ENCODE assay signal across 1 cellular context in the genomic region with DNA sequence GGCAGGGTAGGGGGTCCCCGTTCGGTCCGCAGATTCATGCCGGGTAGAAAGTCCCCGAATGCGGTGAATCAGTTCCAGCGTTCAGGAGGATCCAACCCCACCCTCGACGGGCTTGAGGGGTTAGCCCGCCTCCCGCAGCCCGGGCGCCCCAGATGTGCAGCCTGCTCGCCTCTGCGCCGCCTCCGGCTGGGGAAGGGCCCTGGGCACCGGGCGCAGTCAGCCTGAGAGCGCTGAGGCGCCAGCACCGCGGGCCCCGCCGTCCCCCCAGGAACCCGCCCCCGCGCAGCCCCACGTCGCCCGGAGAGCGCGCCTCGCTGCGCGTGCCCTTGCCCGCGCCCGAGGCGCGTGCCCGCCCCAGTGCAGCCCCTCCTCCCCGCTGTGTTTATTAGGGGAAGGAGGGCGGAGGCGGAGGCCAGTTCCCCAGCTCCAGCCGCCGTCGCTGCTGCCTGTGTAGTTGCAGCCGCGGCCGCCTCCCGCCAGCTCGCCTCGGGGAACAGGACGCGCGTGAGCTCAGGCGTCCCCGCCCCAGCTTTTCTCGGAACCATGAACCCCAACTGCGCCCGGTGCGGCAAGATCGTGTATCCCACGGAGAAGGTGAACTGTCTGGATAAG.
TF ChIP-seq lines count a peak whose summit lies in the region.

Gene LASP1 (plus strand): TSS at position 412 of the 612 bp plus-strand sequence. CDS start 132 bp downstream, at position 544.

TF ChIP-seq in HepG2, 621 proteins besides CTCF, POLR2A, EP300 and RAD21 (continued from another document and continues in another):
- no peak for TF ChIP-seq ZNF512B (CRISPR knock-in tag; IDR thresholded peaks at IDR 0.05; ENCODE audit: borderline replicate concordance)
- peak; percentile 88 for TF ChIP-seq ZNF280B (CRISPR knock-in tag; IDR thresholded peaks at IDR 0.05; ENCODE audit: borderline replicate concordance)
- peak; percentile 26 for TF ChIP-seq TAF15 (IDR thresholded peaks at IDR 0.05; ENCODE audit: low read depth, low read length, poor library complexity, severe bottlenecking)
- no peak for TF ChIP-seq ZSCAN22 (CRISPR knock-in tag; IDR thresholded peaks at IDR 0.05)
- no peak for TF ChIP-seq NFIB (CRISPR knock-in tag; IDR thresholded peaks at IDR 0.05; ENCODE audit: borderline replicate concordance)
- TF ChIP-seq NR2C2 (CRISPR knock-in tag; IDR thresholded peaks at IDR 0.05; ENCODE audit: borderline replicate concordance): no peak
- peak; percentile 70; the same call in 1 of the 2 replicates for TF ChIP-seq KLF15 (CRISPR knock-in tag; IDR thresholded peaks at IDR 0.05; ENCODE audit: borderline replicate concordance)
- peak; percentile 80; the same call in 1 of the 2 replicates for TF ChIP-seq PATZ1 (CRISPR knock-in tag; IDR thresholded peaks at IDR 0.05)
- peak; percentile 51 for TF ChIP-seq MLX (CRISPR knock-in tag; IDR thresholded peaks at IDR 0.05)
- TF ChIP-seq ZNF256 (CRISPR knock-in tag; conservative IDR thresholded peaks at IDR 0.05): no peak
- TF ChIP-seq FOXO1 (CRISPR knock-in tag; IDR thresholded peaks at IDR 0.05): peak; percentile 73
- TF ChIP-seq RAD51 (IDR thresholded peaks at IDR 0.05; ENCODE audit: borderline replicate concordance): no peak
- no peak for TF ChIP-seq DBP (CRISPR knock-in tag; IDR thresholded peaks at IDR 0.05; ENCODE audit: not compliant biosample characterization)
- TF ChIP-seq, protein P1, sequence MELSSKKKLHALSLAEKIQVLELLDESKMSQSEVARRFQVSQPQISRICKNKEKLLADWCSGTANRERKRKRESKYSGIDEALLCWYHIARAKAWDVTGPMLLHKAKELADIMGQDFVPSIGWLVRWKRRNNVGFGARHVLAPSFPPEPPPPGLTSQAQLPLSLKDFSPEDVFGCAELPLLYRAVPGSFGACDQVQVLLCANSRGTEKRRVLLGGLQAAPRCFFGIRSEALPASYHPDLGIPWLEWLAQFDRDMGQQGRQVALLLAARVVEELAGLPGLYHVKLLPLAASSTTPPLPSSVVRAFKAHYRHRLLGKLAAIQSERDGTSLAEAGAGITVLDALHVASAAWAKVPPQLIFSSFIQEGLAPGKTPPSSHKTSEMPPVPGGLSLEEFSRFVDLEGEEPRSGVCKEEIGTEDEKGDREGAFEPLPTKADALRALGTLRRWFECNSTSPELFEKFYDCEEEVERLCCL (CRISPR knock-in tag; IDR thresholded peaks at IDR 0.05; ENCODE audit: borderline replicate concordance): peak; percentile 47; the same call in 1 of the 2 replicates
- TF ChIP-seq, protein P2, sequence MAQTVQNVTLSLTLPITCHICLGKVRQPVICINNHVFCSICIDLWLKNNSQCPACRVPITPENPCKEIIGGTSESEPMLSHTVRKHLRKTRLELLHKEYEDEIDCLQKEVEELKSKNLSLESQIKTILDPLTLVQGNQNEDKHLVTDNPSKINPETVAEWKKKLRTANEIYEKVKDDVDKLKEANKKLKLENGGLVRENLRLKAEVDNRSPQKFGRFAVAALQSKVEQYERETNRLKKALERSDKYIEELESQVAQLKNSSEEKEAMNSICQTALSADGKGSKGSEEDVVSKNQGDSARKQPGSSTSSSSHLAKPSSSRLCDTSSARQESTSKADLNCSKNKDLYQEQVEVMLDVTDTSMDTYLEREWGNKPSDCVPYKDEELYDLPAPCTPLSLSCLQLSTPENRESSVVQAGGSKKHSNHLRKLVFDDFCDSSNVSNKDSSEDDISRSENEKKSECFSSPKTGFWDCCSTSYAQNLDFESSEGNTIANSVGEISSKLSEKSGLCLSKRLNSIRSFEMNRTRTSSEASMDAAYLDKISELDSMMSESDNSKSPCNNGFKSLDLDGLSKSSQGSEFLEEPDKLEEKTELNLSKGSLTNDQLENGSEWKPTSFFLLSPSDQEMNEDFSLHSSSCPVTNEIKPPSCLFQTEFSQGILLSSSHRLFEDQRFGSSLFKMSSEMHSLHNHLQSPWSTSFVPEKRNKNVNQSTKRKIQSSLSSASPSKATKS (CRISPR knock-in tag; IDR thresholded peaks at IDR 0.05): no peak
- TF ChIP-seq ZNF737 (CRISPR knock-in tag; IDR thresholded peaks at IDR 0.05; ENCODE audit: borderline replicate concordance): no peak
- TF ChIP-seq ZFAT (CRISPR knock-in tag; conservative IDR thresholded peaks at IDR 0.05): no peak
- peak in 1 of 2 experiments; percentile 59; a peak in 1 of 4 replicates for TF ChIP-seq REST (IDR thresholded peaks at IDR 0.05; ENCODE audit: borderline replicate concordance in 1 of 2, low read depth in 1 of 2, low read length in 2 of 2)
- TF ChIP-seq, protein P3, sequence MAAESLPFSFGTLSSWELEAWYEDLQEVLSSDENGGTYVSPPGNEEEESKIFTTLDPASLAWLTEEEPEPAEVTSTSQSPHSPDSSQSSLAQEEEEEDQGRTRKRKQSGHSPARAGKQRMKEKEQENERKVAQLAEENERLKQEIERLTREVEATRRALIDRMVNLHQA (CRISPR knock-in tag; IDR thresholded peaks at IDR 0.05): no peak
- peak; percentile 90 for TF ChIP-seq HNRNPLL (IDR thresholded peaks at IDR 0.05; ENCODE audit: low read depth, low read length, poor library complexity, severe bottlenecking)
- TF ChIP-seq GLI4 (CRISPR knock-in tag; IDR thresholded peaks at IDR 0.05; ENCODE audit: borderline replicate concordance): no peak
- TF ChIP-seq ZNF777 (CRISPR knock-in tag; IDR thresholded peaks at IDR 0.05): peak; percentile 95
- TF ChIP-seq, protein P4, sequence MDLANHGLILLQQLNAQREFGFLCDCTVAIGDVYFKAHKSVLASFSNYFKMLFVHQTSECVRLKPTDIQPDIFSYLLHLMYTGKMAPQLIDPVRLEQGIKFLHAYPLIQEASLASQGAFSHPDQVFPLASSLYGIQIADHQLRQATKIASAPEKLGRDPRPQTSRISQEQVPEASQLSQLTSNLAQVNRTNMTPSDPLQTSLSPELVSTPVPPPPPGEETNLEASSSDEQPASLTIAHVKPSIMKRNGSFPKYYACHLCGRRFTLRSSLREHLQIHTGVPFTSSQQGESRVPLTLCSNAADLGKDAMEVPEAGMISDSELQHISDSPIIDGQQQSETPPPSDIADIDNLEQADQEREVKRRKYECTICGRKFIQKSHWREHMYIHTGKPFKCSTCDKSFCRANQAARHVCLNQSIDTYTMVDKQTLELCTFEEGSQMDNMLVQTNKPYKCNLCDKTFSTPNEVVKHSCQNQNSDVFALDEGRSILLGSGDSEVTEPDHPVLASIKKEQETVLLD (CRISPR knock-in tag; IDR thresholded peaks at IDR 0.05; ENCODE audit: low read depth): peak; percentile 40
- TF ChIP-seq NPAS2 (CRISPR knock-in tag; IDR thresholded peaks at IDR 0.05; ENCODE audit: borderline replicate concordance): no peak
- TF ChIP-seq ZNF124 (CRISPR knock-in tag; IDR thresholded peaks at IDR 0.05): no peak
- TF ChIP-seq PLRG1 (conservative IDR thresholded peaks at IDR 0.05): no peak
- TF ChIP-seq, protein P5, sequence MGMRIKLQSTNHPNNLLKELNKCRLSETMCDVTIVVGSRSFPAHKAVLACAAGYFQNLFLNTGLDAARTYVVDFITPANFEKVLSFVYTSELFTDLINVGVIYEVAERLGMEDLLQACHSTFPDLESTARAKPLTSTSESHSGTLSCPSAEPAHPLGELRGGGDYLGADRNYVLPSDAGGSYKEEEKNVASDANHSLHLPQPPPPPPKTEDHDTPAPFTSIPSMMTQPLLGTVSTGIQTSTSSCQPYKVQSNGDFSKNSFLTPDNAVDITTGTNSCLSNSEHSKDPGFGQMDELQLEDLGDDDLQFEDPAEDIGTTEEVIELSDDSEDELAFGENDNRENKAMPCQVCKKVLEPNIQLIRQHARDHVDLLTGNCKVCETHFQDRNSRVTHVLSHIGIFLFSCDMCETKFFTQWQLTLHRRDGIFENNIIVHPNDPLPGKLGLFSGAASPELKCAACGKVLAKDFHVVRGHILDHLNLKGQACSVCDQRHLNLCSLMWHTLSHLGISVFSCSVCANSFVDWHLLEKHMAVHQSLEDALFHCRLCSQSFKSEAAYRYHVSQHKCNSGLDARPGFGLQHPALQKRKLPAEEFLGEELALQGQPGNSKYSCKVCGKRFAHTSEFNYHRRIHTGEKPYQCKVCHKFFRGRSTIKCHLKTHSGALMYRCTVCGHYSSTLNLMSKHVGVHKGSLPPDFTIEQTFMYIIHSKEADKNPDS (CRISPR knock-in tag; IDR thresholded peaks at IDR 0.05): no peak
- TF ChIP-seq ZNF780A (CRISPR knock-in tag; IDR thresholded peaks at IDR 0.05): no peak
- peak; percentile 57 for TF ChIP-seq SIN3B (IDR thresholded peaks at IDR 0.05; ENCODE audit: low read length)
- peak; percentile 55 for TF ChIP-seq HNRNPK (IDR thresholded peaks at IDR 0.05; ENCODE audit: low read depth, low read length, poor library complexity, severe bottlenecking)
